Comparison of ENCODE assay signal across 8 cellular contexts in the genomic region with DNA sequence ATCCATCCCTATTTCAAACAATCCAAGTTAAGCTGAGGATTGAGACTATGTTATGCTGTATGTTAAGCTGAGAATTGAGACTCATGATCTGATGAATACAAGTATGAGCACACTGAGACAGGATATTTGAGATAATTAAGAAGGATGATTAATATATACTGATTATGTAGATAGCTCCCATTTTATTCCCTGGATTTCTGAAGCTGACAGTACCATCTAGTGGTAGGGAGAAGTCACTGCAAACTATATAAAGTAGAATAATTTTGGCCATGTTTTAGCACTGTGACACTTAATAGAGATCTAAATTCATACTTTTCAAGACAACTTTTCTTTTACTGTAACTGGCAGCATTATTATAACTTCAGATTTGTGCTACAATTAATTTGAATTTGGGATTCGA. TPM values are rescaled to one million over a fixed set of nuclear protein-coding genes. Genes with fewer than 3 reads are reported as not detected.
DNase-seq lines count a peak whose midpoint lies in the region; ATAC-seq and TF ChIP-seq lines count a peak whose summit lies in the region.

No MANE protein-coding gene starts in this region.

- H3K9me3 ChIP-seq in breast epithelium: no peaks in the 10 kb centered on the region
- H3K9me3 ChIP-seq in neutrophil: no peaks in the 10 kb centered on the region

- H3K4me3 Mint-ChIP-seq in T-cell: no peak overlapping the region

- H3K4me3 ChIP-seq in breast epithelium (no peak overlapping the region), neutrophil (ENCODE audit: low read depth in 1 of 2, low read length in 1 of 2) (no peak overlapping the region)

- no peaks in the 10 kb centered on the region for H3K9me3 Mint-ChIP-seq in T-cell

- H3K4me1 Mint-ChIP-seq in T-cell: peaks cover 0 to 6% (median 0%) of the 10 kb centered on the region in 3 donors

- no peak for ATAC-seq in T-cell (replicated peaks in 1 of 4)
- ATAC-seq in GM18909 (IDR thresholded peaks at IDR 0.05; ENCODE audit: poor library complexity, unreplicated experiment): no peak

- no peak overlapping the region for H3K27ac Mint-ChIP-seq in T-cell

- H3K27me3 ChIP-seq in breast epithelium (peaks cover 0 to 19% of the 10 kb centered on the region in 2 donors), neutrophil (no peaks in the 10 kb centered on the region)

- H3K27ac ChIP-seq in breast epithelium: no peak overlapping the region
- no peak overlapping the region for H3K27ac ChIP-seq in neutrophil

- CTCF ChIA-PET in T-cell (lab: Charles Lee): interaction anchor here (0.5 to 3.1 kb wide), 12 partner anchors 8 to 886 kb away, joined by 3 to 33 read pairs (median 4); no protein-coding TSS in a partner anchor

- TF ChIP-seq CTCF in breast epithelium (IDR thresholded peaks at IDR 0.05) (peak; percentile 36 to 61 (median 46)), neutrophil (IDR thresholded peaks at IDR 0.05) (peak; percentile 39)

- POLR2A ChIA-PET in T-cell (lab: Charles Lee): interaction anchor here (0.5 to 0.7 kb wide), 2 partner anchors 9 to 473 kb away, joined by 3 to 4 read pairs; no protein-coding TSS in a partner anchor

- H3K36me3 ChIP-seq in breast epithelium (no peaks in the 10 kb centered on the region), neutrophil (peaks cover 6% of the 10 kb centered on the region)

- DNase-seq in ELR (ENCODE audit: low read depth) (peak; percentile 30), Kasumi-1 (lab: John Stamatoyannopoulos, UW) (peak; percentile 26 to 40), breast epithelium (ENCODE audit: low spot score in 2 of 2) (no peak), germinal center (ENCODE audit: low spot score) (no peak), T-cell (no peak), MV-4-11 (lab: John Stamatoyannopoulos, UW) (no peak)

- intact Hi-C loops in breast epithelium (cut with DNase I; ENCODE audit: low total_unique reads): no loop called here

- TF ChIP-seq POLR2A in breast epithelium (IDR thresholded peaks at IDR 0.05): no peak

- peaks cover 16% of the 10 kb centered on the region for H3K36me3 Mint-ChIP-seq in T-cell

- H3K27me3 Mint-ChIP-seq in T-cell: peaks cover 0 to 13% of the 10 kb centered on the region in 2 donors

- no peaks in the 10 kb centered on the region for H3K4me1 ChIP-seq in breast epithelium
- H3K4me1 ChIP-seq in neutrophil (ENCODE audit: control insufficient read depth in 1 of 2, insufficient read depth in 1 of 2, low read depth in 1 of 2, low read length in 1 of 2): peaks cover 4 to 5% of the 10 kb centered on the region in 2 experiments

RNA-seq across cellular contexts. Expression of a gene that starts 23.1 kb away (rescaled TPM):
- 10 to 100 TPM in 2 of 3 donors, 1 to 10 TPM in 1; 9.9 to 20.5 (median 15.7) TPM for total RNA-seq in breast epithelium
- total RNA-seq in T-cell: 10 to 100 TPM; 12.4 to 19.2 (median 18.8) TPM

Comparison
In these comparisons a context has a peak if more than half of its experiments do, and no peak if none do; other contexts are left out.
1. DNase-seq: peak in ELR (single experiment) and Kasumi-1 (2 of 2); none in breast epithelium (0 of 2), germinal center (single experiment), T-cell (0 of 34) and MV-4-11 (single experiment).